ENCODE assay signal across 14 cellular contexts in the genomic region with DNA sequence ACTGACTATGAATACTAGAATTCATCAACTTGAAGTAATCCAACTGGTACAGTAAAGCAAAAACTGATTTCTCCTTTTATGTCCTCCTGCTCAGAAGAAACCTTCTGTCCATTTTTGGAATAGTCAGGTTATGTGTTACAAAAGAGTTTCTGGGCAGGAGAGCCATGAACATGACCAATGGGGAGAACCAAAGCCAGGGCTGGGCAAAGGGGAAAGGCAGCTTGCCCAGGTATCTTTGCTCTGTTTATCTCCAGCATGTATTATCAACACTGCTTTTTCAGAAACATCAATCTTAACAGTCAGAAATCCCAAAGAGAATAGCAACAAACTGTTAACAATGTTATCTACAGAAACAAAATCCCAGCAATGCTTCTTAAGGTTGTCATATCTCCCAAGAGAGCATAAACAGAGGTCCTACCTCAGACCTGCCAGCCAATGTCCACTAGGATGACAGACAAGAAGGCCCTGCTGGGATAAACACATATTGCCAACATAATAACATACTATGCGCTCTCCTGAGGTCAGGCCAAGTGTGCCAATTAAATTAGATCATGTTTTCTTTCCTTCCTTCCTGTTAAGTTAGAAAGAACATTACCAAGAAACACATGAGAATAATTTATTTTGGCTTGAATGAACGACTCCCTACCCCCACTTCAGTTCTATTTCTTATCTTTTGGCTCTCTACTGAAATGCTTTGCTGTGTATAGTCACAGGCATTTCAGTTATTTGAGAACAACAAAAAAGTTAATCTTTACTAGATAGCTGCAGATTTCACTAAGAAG. TPM values are rescaled to one million over a fixed set of nuclear protein-coding genes. Genes with fewer than 3 reads are reported as not detected.
DNase-seq lines count a peak whose midpoint lies in the region; ATAC-seq and TF ChIP-seq lines count a peak whose summit lies in the region.
"Had no signal": no experiment of that assay in that cellular context is flagged by ENCODE, and none has a peak within 500 bp of the region (broad histone marks: within the 10 kb centered on the region; RNA-seq: fewer than 3 reads in every experiment).

No MANE protein-coding gene starts in this region.

- peak overlapping the region; percentile 19 for H3K27ac ChIP-seq in subcutaneous abdominal adipose tissue (ENCODE audit: low read depth, low read length)

- peak overlapping the region in 1 of 5 donors; percentile 46 for H3K9ac ChIP-seq in subcutaneous abdominal adipose tissue (ENCODE audit: low read length in 5 of 5)

- peak; percentile 78 for DNase-seq in NCI-H2227 (lab: John Stamatoyannopoulos, UW; ENCODE audit: unreplicated experiment)
- no peak for DNase-seq in chondrocyte (ENCODE audit: low spot score)
- DNase-seq in kidney tubule cell (ENCODE audit: low spot score) = peak; percentile 51
- DNase-seq in stimulated activated CD4-positive, alpha-beta T cell treated with anti-CD3 and anti-CD28 coated beads, Interleukin-2, amount 100 ng/mL, for 48 hours = no peak
- DNase-seq in endothelial cell (ENCODE audit: low spot score) = no peak
- DNase-seq in Ammon's horn (ENCODE audit: low spot score) = no peak
- DNase-seq: activated B cell treated with CpG ODN at 0.5 μM for 24 hours, cortex of kidney, DMS153, NCI-H446 treated with DMSO at 0.1 percent for 48 hours had no signal

- H3K4me1 ChIP-seq in subcutaneous abdominal adipose tissue (ENCODE audit: control insufficient read depth in 5 of 5, insufficient read depth in 5 of 5, low read length in 5 of 5) = peaks cover 0 to 20% (median 5%) of the 10 kb centered on the region in 5 donors

- H3K9me3 ChIP-seq in subcutaneous abdominal adipose tissue (ENCODE audit: control insufficient read depth in 5 of 5, low read length in 5 of 5) = no peaks in the 10 kb centered on the region

- no peak for TF ChIP-seq CTCF in chondrocyte (IDR thresholded peaks at IDR 0.05)
- TF ChIP-seq CTCF in endothelial cell (IDR thresholded peaks at IDR 0.05; ENCODE audit: unreplicated experiment) = no peak

- H3K27me3 ChIP-seq in subcutaneous abdominal adipose tissue (ENCODE audit: control insufficient read depth in 5 of 5, insufficient read depth in 4 of 5, low read length in 5 of 5) = no peaks in the 10 kb centered on the region

- no peak for ATAC-seq in GM18502 (IDR thresholded peaks at IDR 0.05; ENCODE audit: poor library complexity, unreplicated experiment)
- ATAC-seq: GM12878 had no signal

- H3K36me3 ChIP-seq in subcutaneous abdominal adipose tissue (ENCODE audit: control insufficient read depth in 5 of 5, insufficient read depth in 5 of 5, low read length in 5 of 5) = peaks cover 30 to 59% (median 42%) of the 10 kb centered on the region in 5 donors

- H3K4me3 Mint-ChIP-seq in chondrocyte (ENCODE audit: unreplicated experiment) = no peak overlapping the region
- H3K4me3 Mint-ChIP-seq in endothelial cell (ENCODE audit: unreplicated experiment) = no peak overlapping the region
- H3K4me3 Mint-ChIP-seq: activated B cell treated with CpG ODN at 0.5 μM for 24 hours had no signal

- peaks cover 18% of the 10 kb centered on the region for H3K36me3 Mint-ChIP-seq in chondrocyte (ENCODE audit: low read depth)
- H3K36me3 Mint-ChIP-seq in endothelial cell (ENCODE audit: low read depth, unreplicated experiment) = peaks cover 26% of the 10 kb centered on the region

- H3K27me3 Mint-ChIP-seq in chondrocyte (ENCODE audit: low read depth) = no peaks in the 10 kb centered on the region
- no peaks in the 10 kb centered on the region for H3K27me3 Mint-ChIP-seq in endothelial cell (ENCODE audit: unreplicated experiment)
- H3K27me3 Mint-ChIP-seq: activated B cell treated with CpG ODN at 0.5 μM for 24 hours had no signal

- H3K4me3 ChIP-seq in subcutaneous abdominal adipose tissue (ENCODE audit: low read depth in 1 of 5, low read length in 5 of 5) = no peak overlapping the region
- H3K4me3 ChIP-seq: GM12878 had no signal

- H3K4me1 Mint-ChIP-seq in chondrocyte (ENCODE audit: low read depth) = peaks cover 25% of the 10 kb centered on the region
- H3K4me1 Mint-ChIP-seq in endothelial cell (ENCODE audit: unreplicated experiment) = no peaks in the 10 kb centered on the region
- H3K4me1 Mint-ChIP-seq: activated B cell treated with CpG ODN at 0.5 μM for 24 hours had no signal

- H3K9me3 Mint-ChIP-seq in chondrocyte (ENCODE audit: low read depth) (no peaks in the 10 kb centered on the region), endothelial cell (ENCODE audit: unreplicated experiment) (no peaks in the 10 kb centered on the region)
- H3K9me3 Mint-ChIP-seq: activated B cell treated with CpG ODN at 0.5 μM for 24 hours had no signal

- H3K27ac Mint-ChIP-seq in chondrocyte (ENCODE audit: unreplicated experiment) (peak overlapping the region; percentile 79), endothelial cell (ENCODE audit: unreplicated experiment) (no peak overlapping the region)
- H3K27ac Mint-ChIP-seq: activated B cell treated with CpG ODN at 0.5 μM for 24 hours had no signal

RNA-seq across cellular contexts. Expression of a gene that starts 28.0 kb away (rescaled TPM):
- 44.5 to 60.2 TPM (median 49.5 TPM) in 3 replicates for total RNA-seq in chondrocyte
- 150 TPM for total RNA-seq in endothelial cell (ENCODE audit: unreplicated experiment)

RNA-seq across cellular contexts. Expression of a gene that starts 28.2 kb away (rescaled TPM):
- total RNA-seq in chondrocyte (not detected in 3 replicates), endothelial cell (ENCODE audit: unreplicated experiment) (1.0 TPM)
- total RNA-seq: activated B cell treated with CpG ODN at 0.5 μM for 24 hours, MCF 10A had no signal

Comparison
In these comparisons a context has a peak if more than half of its experiments do, and no peak if none do; other contexts are left out.
1. DNase-seq: peak in NCI-H2227 (single experiment) and kidney tubule cell (single experiment); none in chondrocyte (single experiment), stimulated activated CD4-positive, alpha-beta T cell treated with anti-CD3 and anti-CD28 coated beads, Interleukin-2, amount 100 ng/mL, for 48 hours (0 of 2), endothelial cell (single experiment) and Ammon's horn (single experiment).